1 cellular context compared by ENCODE assay signal in the genomic region with DNA sequence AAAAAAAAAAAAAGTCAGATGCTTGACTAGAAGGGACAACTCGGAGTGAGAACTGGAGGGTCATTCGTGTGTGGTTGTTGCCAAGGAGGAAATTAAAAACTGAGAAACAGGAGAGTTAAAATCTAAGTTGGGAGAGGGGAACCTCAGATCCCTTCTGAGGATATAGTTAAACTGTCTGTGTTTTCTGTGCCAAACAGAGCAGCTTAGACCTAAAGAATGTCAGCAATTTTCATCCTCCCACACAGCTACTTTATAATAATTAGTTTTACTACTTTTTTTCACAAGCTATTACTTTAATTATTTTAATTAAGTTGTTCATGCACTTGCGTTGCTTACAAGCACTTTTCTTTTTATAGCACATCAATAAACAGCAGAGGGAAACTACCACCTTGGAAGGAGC.
TF ChIP-seq lines count a peak whose summit lies in the region.

No MANE protein-coding gene starts in this region.

TF ChIP-seq in A549, 52 proteins besides CTCF, POLR2A, EP300 and RAD21 (continued from another document):
- TF ChIP-seq, protein P1, sequence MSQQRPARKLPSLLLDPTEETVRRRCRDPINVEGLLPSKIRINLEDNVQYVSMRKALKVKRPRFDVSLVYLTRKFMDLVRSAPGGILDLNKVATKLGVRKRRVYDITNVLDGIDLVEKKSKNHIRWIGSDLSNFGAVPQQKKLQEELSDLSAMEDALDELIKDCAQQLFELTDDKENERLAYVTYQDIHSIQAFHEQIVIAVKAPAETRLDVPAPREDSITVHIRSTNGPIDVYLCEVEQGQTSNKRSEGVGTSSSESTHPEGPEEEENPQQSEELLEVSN (IDR thresholded peaks at IDR 0.05; ENCODE audit: borderline replicate concordance, low read depth): no peak
- TF ChIP-seq, protein P2, sequence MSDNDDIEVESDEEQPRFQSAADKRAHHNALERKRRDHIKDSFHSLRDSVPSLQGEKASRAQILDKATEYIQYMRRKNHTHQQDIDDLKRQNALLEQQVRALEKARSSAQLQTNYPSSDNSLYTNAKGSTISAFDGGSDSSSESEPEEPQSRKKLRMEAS (IDR thresholded peaks at IDR 0.05): no peak
